ENCODE assay signal across 36 cellular contexts in genomic region chr6:122665929-122666328, GRCh38. TPM values are rescaled to one million over a fixed set of nuclear protein-coding genes. Genes with fewer than 3 reads are reported as not detected.
"Had no signal": no experiment of that assay in that cellular context is flagged by ENCODE, and none has a peak within 500 bp of the region (broad histone marks: within the 10 kb centered on the region; RNA-seq: fewer than 3 reads in every experiment).

No MANE protein-coding gene starts in this region.

- H2AFZ ChIP-seq: PC-9 had no signal

- H3K4me2 ChIP-seq: KMS-11, PC-9 had no signal

- H3K4me3 ChIP-seq: PC-9 had no signal

- H3K27ac Mint-ChIP-seq: activated B cell treated with CpG ODN at 0.5 μM for 24 hours; activated CD4-positive, alpha-beta memory T cell treated with anti-CD3 and anti-CD28 coated beads for 36 hours; activated naive CD4-positive, alpha-beta T cell treated with anti-CD3 and anti-CD28 coated beads, Interleukin-2, amount 10 ng/mL, durations not matched to agents 7 days and 5 days; activated naive CD8-positive, alpha-beta T cell; activated naive CD8-positive, alpha-beta T cell treated with anti-CD3 and anti-CD28 coated beads, Interleukin-2, amount 50 U/mL, for 24 hours; activated T-helper 1 cell treated with anti-CD3 and anti-CD28 coated beads, Interleukin-12 subunit alpha, Interleukin-12 subunit beta, Interleukin-2, Interleukin-4 antibody, amounts not matched to agents 30 ng/mL and 10 ng/mL and 1 ng/mL, durations not matched to agents 14 hours and 24 hours and 36 hours had no signal

- DNase-seq: activated B cell treated with CpG ODN at 0.5 μM for 24 hours; activated CD4-positive, alpha-beta memory T cell treated with anti-CD3 and anti-CD28 coated beads for 36 hours; activated CD4-positive, alpha-beta T cell treated with anti-CD3 and anti-CD28 coated beads for 4 hours; activated CD4-positive, alpha-beta T cell treated with anti-CD3 and anti-CD28 coated beads, Interleukin-2, amount 50 U/mL, for 1 hour; activated CD4-positive, CD25-positive, alpha-beta regulatory T cell treated with anti-CD3 and anti-CD28 coated beads, Interleukin-2, amount 50 U/mL, for 72 hours; activated CD8-positive, alpha-beta memory T cell treated with anti-CD3 and anti-CD28 coated beads, Interleukin-2, amount 50 U/mL, for 4 hours; activated gamma-delta T cell treated with Interleukin-2 at 50 U/mL for 16 hours; activated naive CD4-positive, alpha-beta T cell treated with anti-CD3 and anti-CD28 coated beads, Interleukin-2, amount 10 ng/mL, durations not matched to agents 7 days and 5 days; activated naive CD8-positive, alpha-beta T cell treated with anti-CD3 and anti-CD28 coated beads, Interleukin-2, amount 50 U/mL, for 24 hours; activated T-cell treated with anti-CD3 and anti-CD28 coated beads for 4 hours; activated T-cell treated with anti-CD3 and anti-CD28 coated beads, Interleukin-2, amount 50 U/mL, for 4 hours; anterior cingulate cortex; caudate nucleus; MM.1S; MV-4-11; NCI-H1105; NCI-H1417 treated with DMSO at 0.1 percent for 48 hours; NCI-H1694; NCI-H1930; NCI-H2081 treated with DMSO at 0.1 percent for 48 hours; NCI-H345; NCI-H510A; NCI-H526; NCI-H748 treated with DMSO at 0.1 percent for 48 hours; PC-9; SIG-M5; T-helper 1 cell; T-helper 2 cell; T-helper 9 cell had no signal

- H3K4me3 Mint-ChIP-seq: activated B cell treated with CpG ODN at 0.5 μM for 24 hours; activated CD4-positive, alpha-beta memory T cell treated with anti-CD3 and anti-CD28 coated beads for 36 hours; activated naive CD4-positive, alpha-beta T cell treated with anti-CD3 and anti-CD28 coated beads, Interleukin-2, amount 10 ng/mL, durations not matched to agents 7 days and 5 days; activated naive CD8-positive, alpha-beta T cell; activated naive CD8-positive, alpha-beta T cell treated with anti-CD3 and anti-CD28 coated beads, Interleukin-2, amount 50 U/mL, for 24 hours; activated T-cell treated with anti-CD3 and anti-CD28 coated beads, Interleukin-2, amount 50 U/mL, for 4 hours; activated T-helper 1 cell treated with anti-CD3 and anti-CD28 coated beads, Interleukin-12 subunit alpha, Interleukin-12 subunit beta, Interleukin-2, Interleukin-4 antibody, amounts not matched to agents 30 ng/mL and 10 ng/mL and 1 ng/mL, durations not matched to agents 14 hours and 24 hours and 36 hours; brain had no signal

- H3K27ac ChIP-seq: KMS-11, PC-9, RWPE1, VCaP had no signal

- H3K4me1 Mint-ChIP-seq: activated B cell treated with CpG ODN at 0.5 μM for 24 hours; activated naive CD4-positive, alpha-beta T cell treated with anti-CD3 and anti-CD28 coated beads, Interleukin-2, amount 10 ng/mL, durations not matched to agents 7 days and 5 days; activated naive CD8-positive, alpha-beta T cell treated with anti-CD3 and anti-CD28 coated beads, Interleukin-2, amount 50 U/mL, for 24 hours had no signal

- H3K9me3 Mint-ChIP-seq: activated B cell treated with CpG ODN at 0.5 μM for 24 hours; activated CD4-positive, alpha-beta memory T cell treated with anti-CD3 and anti-CD28 coated beads for 36 hours; activated naive CD4-positive, alpha-beta T cell treated with anti-CD3 and anti-CD28 coated beads, Interleukin-2, amount 10 ng/mL, durations not matched to agents 7 days and 5 days; activated naive CD8-positive, alpha-beta T cell treated with anti-CD3 and anti-CD28 coated beads, Interleukin-2, amount 50 U/mL, for 24 hours; activated T-cell treated with anti-CD3 and anti-CD28 coated beads, Interleukin-2, amount 50 U/mL, for 4 hours; activated T-helper 1 cell treated with anti-CD3 and anti-CD28 coated beads, Interleukin-12 subunit alpha, Interleukin-12 subunit beta, Interleukin-2, Interleukin-4 antibody, amounts not matched to agents 30 ng/mL and 10 ng/mL and 1 ng/mL, durations not matched to agents 14 hours and 24 hours and 36 hours; brain had no signal

- H3K9ac ChIP-seq: KMS-11 had no signal

- H3K27me3 Mint-ChIP-seq: activated naive CD4-positive, alpha-beta T cell treated with anti-CD3 and anti-CD28 coated beads, Interleukin-2, amount 10 ng/mL, durations not matched to agents 7 days and 5 days; activated naive CD8-positive, alpha-beta T cell treated with anti-CD3 and anti-CD28 coated beads, Interleukin-2, amount 50 U/mL, for 24 hours; brain had no signal

- H3K36me3 Mint-ChIP-seq: activated CD4-positive, alpha-beta memory T cell treated with anti-CD3 and anti-CD28 coated beads for 36 hours; activated naive CD4-positive, alpha-beta T cell treated with anti-CD3 and anti-CD28 coated beads, Interleukin-2, amount 10 ng/mL, durations not matched to agents 7 days and 5 days; activated naive CD8-positive, alpha-beta T cell; brain had no signal

RNA-seq across cellular contexts. Expression of gene PKIB, which starts 55.7 kb away (rescaled TPM):
- total RNA-seq: activated T-helper 1 cell treated with anti-CD3 and anti-CD28 coated beads, Interleukin-12 subunit alpha, Interleukin-12 subunit beta, Interleukin-2, Interleukin-4 antibody, amounts not matched to agents 30 ng/mL and 10 ng/mL and 1 ng/mL, durations not matched to agents 14 hours and 24 hours and 36 hours; Right ventricle myocardium inferior had no signal
